ENCODE assay signal across 27 cellular contexts in the genomic region with DNA sequence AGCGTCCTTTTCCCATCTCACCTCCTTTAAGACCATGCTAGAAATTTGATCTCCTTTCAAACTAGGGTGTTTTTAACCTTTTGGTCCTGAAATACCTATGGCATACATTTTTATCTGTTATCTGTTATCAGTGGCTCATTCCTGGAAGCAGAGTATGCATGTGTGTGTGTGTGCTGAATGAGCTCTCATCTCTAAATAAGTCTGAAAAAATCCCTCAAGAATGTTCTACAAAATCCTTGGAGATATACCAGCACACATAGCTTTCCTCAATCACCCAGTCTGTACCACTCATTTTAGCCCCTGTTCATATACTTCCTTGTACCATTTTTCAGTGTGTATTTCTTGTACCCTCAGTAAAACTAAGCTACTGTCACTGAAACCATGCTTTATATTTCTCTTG.
"Had no signal": no experiment of that assay in that cellular context is flagged by ENCODE, and none has a peak within 500 bp of the region (broad histone marks: within the 10 kb centered on the region; RNA-seq: fewer than 3 reads in every experiment).

No MANE protein-coding gene starts in this region.

- ATAC-seq: left colon; left lung; lower lobe of right lung; natural killer cell treated with Interleukin-12 subunit alpha and Interleukin-12 subunit beta and Interleukin-15 and Interleukin-18, amount 100 ng/mL, for 72 hours; right lobe of liver had no signal

- H3K27ac ChIP-seq: left lung, lower lobe of right lung, ovary, right atrium auricular region, right lobe of liver, skin epidermis, suprapubic skin, thoracic aorta, tibial artery, vagina had no signal

- H3K4me3 ChIP-seq: left lung, lower lobe of right lung, ovary, right atrium auricular region, right lobe of liver, skin epidermis, suprapubic skin, thoracic aorta, tibial artery, vagina had no signal

- H3K27me3 Mint-ChIP-seq: naive B cell; natural killer cell treated with Interleukin-12 subunit alpha and Interleukin-12 subunit beta and Interleukin-15 and Interleukin-18, amount 100 ng/mL, for 72 hours; progenitor cell of endocrine pancreas; stimulated activated naive CD8-positive, alpha-beta T cell treated with anti-CD3 and anti-CD28 coated beads, Interleukin-15, Interleukin-2, amounts not matched to agents 100 ng/mL and 50 ng/mL, for 24 hours; type B pancreatic cell had no signal

- H3K27ac Mint-ChIP-seq: mesothelial cell of epicardium; naive B cell; natural killer cell treated with Interleukin-12 subunit alpha and Interleukin-12 subunit beta and Interleukin-15 and Interleukin-18, amount 100 ng/mL, for 72 hours; progenitor cell of endocrine pancreas; stimulated activated naive CD8-positive, alpha-beta T cell treated with anti-CD3 and anti-CD28 coated beads, Interleukin-15, Interleukin-2, amounts not matched to agents 100 ng/mL and 50 ng/mL, for 24 hours; type B pancreatic cell had no signal

- H3K9me3 ChIP-seq: left lung, lower lobe of right lung, ovary, right atrium auricular region, right lobe of liver, suprapubic skin, thoracic aorta, tibial artery, vagina had no signal

- DNase-seq: hypothalamus; immature natural killer cell; kidney; left colon; left lung; lower lobe of right lung; mammary epithelial cell; mesendoderm; naive B cell; ovary; right lobe of liver; stimulated activated CD4-positive, alpha-beta T cell treated with anti-CD3 and anti-CD28 coated beads, Interleukin-12 subunit alpha, Interleukin-12 subunit beta, amount 100 ng/mL, for 4 hours; stimulated activated CD4-positive, alpha-beta T cell treated with anti-CD3 and anti-CD28 coated beads, Interleukin-15, amount 100 ng/mL, for 24 hours; stimulated activated CD4-positive, alpha-beta T cell treated with anti-CD3 and anti-CD28 coated beads, Interleukin-2, amount 100 ng/mL, for 24 hours; stimulated activated CD4-positive, alpha-beta T cell treated with anti-CD3 and anti-CD28 coated beads, Interleukin-4, amount 100 ng/mL, for 1 hour; stimulated activated naive CD4-positive, alpha-beta T cell; tibial artery had no signal

- H3K9me3 Mint-ChIP-seq: immature natural killer cell; naive B cell; natural killer cell treated with Interleukin-12 subunit alpha and Interleukin-12 subunit beta and Interleukin-15 and Interleukin-18, amount 100 ng/mL, for 72 hours; stimulated activated naive CD8-positive, alpha-beta T cell treated with anti-CD3 and anti-CD28 coated beads, Interleukin-15, Interleukin-2, amounts not matched to agents 100 ng/mL and 50 ng/mL, for 24 hours; type B pancreatic cell had no signal

- H3K36me3 ChIP-seq: lower lobe of right lung, ovary, right atrium auricular region, right lobe of liver, thoracic aorta, tibial artery, vagina had no signal

- H3K4me3 Mint-ChIP-seq: immature natural killer cell; mesothelial cell of epicardium; natural killer cell treated with Interleukin-12 subunit alpha and Interleukin-12 subunit beta and Interleukin-15 and Interleukin-18, amount 100 ng/mL, for 72 hours; stimulated activated naive CD8-positive, alpha-beta T cell treated with anti-CD3 and anti-CD28 coated beads, Interleukin-15, Interleukin-2, amounts not matched to agents 100 ng/mL and 50 ng/mL, for 24 hours; type B pancreatic cell had no signal

- H3K27me3 ChIP-seq: left lung, ovary, right atrium auricular region, right lobe of liver, suprapubic skin, tibial artery, vagina had no signal
